17 cellular contexts compared by ENCODE assay signal in the genomic region with DNA sequence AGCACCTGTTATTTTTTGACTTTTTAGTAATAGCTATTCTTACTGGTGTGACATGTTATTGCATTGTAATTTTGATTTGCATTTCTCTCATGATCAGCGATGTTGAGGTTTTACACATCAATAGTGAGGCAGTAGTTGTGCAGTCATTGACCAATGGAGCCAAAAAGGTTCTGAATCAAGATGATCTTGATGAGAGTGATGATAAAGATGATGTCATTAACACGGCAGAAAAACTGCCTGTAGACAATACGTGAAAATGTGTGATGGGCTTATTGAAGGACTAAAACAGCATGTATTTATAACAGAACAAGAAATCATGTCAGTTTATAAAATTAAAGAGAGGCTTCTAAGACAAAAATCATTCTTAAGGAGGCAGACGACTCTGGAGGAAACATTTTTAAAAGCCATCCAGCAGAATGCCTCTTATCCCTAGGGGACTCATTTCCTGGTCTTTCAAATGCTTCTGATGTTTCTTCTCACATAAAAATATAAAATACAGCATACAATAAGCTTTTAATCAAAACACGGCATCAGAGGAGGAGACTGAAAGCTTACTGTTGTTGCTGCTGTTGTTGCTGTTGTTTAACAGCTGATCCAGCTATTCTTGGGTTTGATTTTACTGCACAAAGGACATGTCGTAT.
"Had no signal": no experiment of that assay in that cellular context is flagged by ENCODE, and none has a peak within 500 bp of the region (broad histone marks: within the 10 kb centered on the region; RNA-seq: fewer than 3 reads in every experiment).

No MANE protein-coding gene starts in this region.

- H3K9me3 ChIP-seq: esophagus muscularis mucosa had no signal

- H3K9me3 Mint-ChIP-seq: natural killer cell had no signal

- H3K4me3 ChIP-seq: dorsolateral prefrontal cortex, esophagus muscularis mucosa, mucosa of descending colon, ovary, smooth muscle cell had no signal

- H3K4me2 ChIP-seq: smooth muscle cell had no signal

- H3K36me3 ChIP-seq: esophagus muscularis mucosa, ovary had no signal

- H3K27ac Mint-ChIP-seq: natural killer cell had no signal

- H3K4me1 Mint-ChIP-seq: neural crest cell had no signal

- H3K4me1 ChIP-seq: esophagus muscularis mucosa, foreskin keratinocyte had no signal

- H3K27ac ChIP-seq: dorsolateral prefrontal cortex, epithelial cell of prostate, esophagus muscularis mucosa, foreskin keratinocyte, ovary had no signal

- DNase-seq: cortex of kidney; dorsolateral prefrontal cortex; effector memory CD4-positive, alpha-beta T cell; foreskin keratinocyte; kidney; left cardiac atrium; mucosa of descending colon; natural killer cell; ovary; right cardiac atrium; stimulated activated CD4-positive, alpha-beta T cell treated with anti-CD3 and anti-CD28 coated beads, Interleukin-2, amount 100 ng/mL, for 48 hours; stimulated activated naive CD4-positive, alpha-beta T cell treated with Interleukin-2 at 50 U/mL for 16 hours; trophoblast cell had no signal

- H3K4me3 Mint-ChIP-seq: natural killer cell, neural crest cell had no signal

- H3K27me3 ChIP-seq: dorsolateral prefrontal cortex, esophagus muscularis mucosa, foreskin keratinocyte, ovary had no signal

- ATAC-seq: foreskin keratinocyte, left cardiac atrium, mucosa of descending colon, natural killer cell, right cardiac atrium had no signal
